1 cellular context compared by ENCODE assay signal in the genomic region with DNA sequence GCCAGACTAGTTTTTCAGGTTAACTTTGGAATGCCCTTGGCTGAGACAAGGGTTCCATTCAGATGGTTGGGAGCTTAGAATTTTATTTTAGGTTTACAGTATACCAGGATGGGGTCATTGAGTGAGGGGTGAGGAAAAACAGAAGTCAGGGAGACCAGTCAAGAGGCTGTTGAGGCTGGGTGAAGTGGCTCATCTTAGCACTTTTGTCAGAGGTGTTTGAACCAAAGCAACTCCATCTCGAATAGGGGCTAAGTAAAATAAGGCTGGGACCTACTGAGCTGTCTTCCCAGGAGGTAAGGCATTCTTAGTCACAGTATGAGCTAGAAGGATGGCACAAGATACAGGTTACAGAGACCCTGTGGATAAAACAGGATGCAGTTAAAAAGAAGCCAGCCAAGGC.
A peak's percentile ranks its signal among the peaks of the same experiment; 100 is the strongest.
TF ChIP-seq lines count a peak whose summit lies in the region.

No MANE protein-coding gene starts in this region.

TF ChIP-seq in HepG2, 621 proteins besides CTCF, POLR2A, EP300 and RAD21:
- TF ChIP-seq, protein P1, sequence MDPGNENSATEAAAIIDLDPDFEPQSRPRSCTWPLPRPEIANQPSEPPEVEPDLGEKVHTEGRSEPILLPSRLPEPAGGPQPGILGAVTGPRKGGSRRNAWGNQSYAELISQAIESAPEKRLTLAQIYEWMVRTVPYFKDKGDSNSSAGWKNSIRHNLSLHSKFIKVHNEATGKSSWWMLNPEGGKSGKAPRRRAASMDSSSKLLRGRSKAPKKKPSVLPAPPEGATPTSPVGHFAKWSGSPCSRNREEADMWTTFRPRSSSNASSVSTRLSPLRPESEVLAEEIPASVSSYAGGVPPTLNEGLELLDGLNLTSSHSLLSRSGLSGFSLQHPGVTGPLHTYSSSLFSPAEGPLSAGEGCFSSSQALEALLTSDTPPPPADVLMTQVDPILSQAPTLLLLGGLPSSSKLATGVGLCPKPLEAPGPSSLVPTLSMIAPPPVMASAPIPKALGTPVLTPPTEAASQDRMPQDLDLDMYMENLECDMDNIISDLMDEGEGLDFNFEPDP (CRISPR knock-in tag; conservative IDR thresholded peaks at IDR 0.05): 0 out of 2 replicates have a peak, but pooled peaks have one; percentile 28
- TF ChIP-seq ZNF431 (CRISPR knock-in tag; IDR thresholded peaks at IDR 0.05; ENCODE audit: borderline replicate concordance, low read depth): no peak
